ENCODE assay signal across 10 cellular contexts in the genomic region with DNA sequence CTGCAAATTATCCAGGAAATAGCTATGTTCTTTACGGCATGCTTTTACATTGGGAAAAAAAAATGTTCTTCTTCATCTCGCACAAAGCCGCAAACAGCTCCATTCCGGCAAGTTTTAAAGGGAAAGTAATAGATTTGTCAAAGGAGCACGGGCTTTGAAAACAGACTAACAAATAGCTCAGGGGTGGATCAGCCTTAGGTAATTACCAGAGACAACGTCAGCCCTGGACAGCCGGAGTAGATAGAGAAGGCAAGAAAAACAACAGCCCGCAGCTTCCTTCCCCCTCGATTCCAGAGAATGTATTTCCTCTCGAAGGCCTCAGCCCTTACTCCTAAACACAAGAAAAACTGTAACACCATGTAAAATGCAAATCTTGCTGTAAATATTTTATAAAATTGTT.
A peak's percentile ranks its signal among the peaks of the same experiment; 100 is the strongest.
DNase-seq lines count a peak whose midpoint lies in the region; ATAC-seq and TF ChIP-seq lines count a peak whose summit lies in the region.
"Had no signal": no experiment of that assay in that cellular context is flagged by ENCODE, and none has a peak within 500 bp of the region (broad histone marks: within the 10 kb centered on the region; RNA-seq: fewer than 3 reads in every experiment).

No MANE protein-coding gene starts in this region.

- H3K27me3 Mint-ChIP-seq in endothelial cell (ENCODE audit: unreplicated experiment) (peaks cover 4% of the 10 kb centered on the region), MCF 10A (ENCODE audit: insufficient read depth, unreplicated experiment) (peaks cover 89% of the 10 kb centered on the region)

- no peaks in the 10 kb centered on the region for H3K9me3 Mint-ChIP-seq in endothelial cell (ENCODE audit: unreplicated experiment)
- H3K9me3 Mint-ChIP-seq in MCF 10A (ENCODE audit: unreplicated experiment) = no peaks in the 10 kb centered on the region
- H3K9me3 Mint-ChIP-seq: CD8-positive, alpha-beta memory T cell had no signal

- H3K36me3 ChIP-seq in ACC112 (ENCODE audit: insufficient read depth, low read length) (no peaks in the 10 kb centered on the region), MM.1S (replicated peaks; ENCODE audit: insufficient read depth, low read length) (no peaks in the 10 kb centered on the region), muscle layer of colon (ENCODE audit: insufficient read depth, low read length) (no peaks in the 10 kb centered on the region)

- H3K4me2 ChIP-seq in MM.1S (ENCODE audit: low read depth, low read length) = peak overlapping the region; percentile 20; the same call in 1 of the 2 replicates

- H3K9ac ChIP-seq in MM.1S (ENCODE audit: low read length) = no peak overlapping the region; the same call in 1 of the 2 replicates
- H3K9ac ChIP-seq in muscle layer of colon (ENCODE audit: low read length) = peak overlapping the region; percentile 15

- H2AFZ ChIP-seq in ACC112 (ENCODE audit: low read length, unreplicated experiment) (peak overlapping the region; percentile 94), MM.1S (ENCODE audit: low read length) (peak overlapping the region; percentile 4; the same call in 1 of the 2 replicates)

- POLR2A ChIA-PET in MCF 10A (lab: Yijun Ruan, JAX) = interaction anchor here (0.6 kb wide), 1 partner anchor 151 kb away, joined by 3 read pairs; no protein-coding TSS in a partner anchor

- H3K27ac Mint-ChIP-seq in endothelial cell (ENCODE audit: unreplicated experiment) (peak overlapping the region; percentile 81), MCF 10A (ENCODE audit: low read depth, unreplicated experiment) (no peak overlapping the region)
- H3K27ac Mint-ChIP-seq: CD8-positive, alpha-beta memory T cell had no signal

- intact Hi-C loops in MCF 10A (cut with micrococcal nuclease) = no loop called here

- DNase-seq in MM.1S = no peak
- DNase-seq in endothelial cell (ENCODE audit: low spot score) = no peak
- DNase-seq in D341Med (ENCODE audit: low spot score) = no peak
- no peak for DNase-seq in NCI-H1092 (lab: John Stamatoyannopoulos, UW)
- no peak for DNase-seq in MCF 10A (ENCODE audit: unreplicated experiment)
- DNase-seq: CD8-positive, alpha-beta memory T cell; stimulated activated naive CD4-positive, alpha-beta T cell treated with Interleukin-2 at 50 U/mL for 16 hours had no signal

- peak overlapping the region; percentile 64 for H3K4me3 ChIP-seq in ACC112 (ENCODE audit: low read depth, low read length)
- H3K4me3 ChIP-seq in MM.1S (ENCODE audit: low read length) = no peak overlapping the region
- H3K4me3 ChIP-seq in muscle layer of colon (ENCODE audit: low read depth in 1 of 2, low read length in 2 of 2) = no peak overlapping the region

- no peaks in the 10 kb centered on the region for H3K9me2 ChIP-seq in MM.1S (replicated peaks; ENCODE audit: insufficient read depth, low read length)

- H3F3A ChIP-seq in MM.1S (ENCODE audit: insufficient read depth, low read length) = peaks cover 19% of the 10 kb centered on the region

- H3K4me3 Mint-ChIP-seq in endothelial cell (ENCODE audit: unreplicated experiment) (no peak overlapping the region), MCF 10A (ENCODE audit: unreplicated experiment) (no peak overlapping the region)
- H3K4me3 Mint-ChIP-seq: CD8-positive, alpha-beta memory T cell had no signal

- CTCF ChIA-PET in MCF 10A (lab: Yijun Ruan, JAX) = interaction anchor here (0.6 kb wide), 2 partner anchors 262 to 675 kb away, joined by 3 to 4 read pairs; no protein-coding TSS in a partner anchor

- H3K4me1 Mint-ChIP-seq in endothelial cell (ENCODE audit: unreplicated experiment) (peaks cover 55% of the 10 kb centered on the region), MCF 10A (ENCODE audit: insufficient read depth, unreplicated experiment) (no peaks in the 10 kb centered on the region)

- no peaks in the 10 kb centered on the region for H3K36me3 Mint-ChIP-seq in endothelial cell (ENCODE audit: low read depth, unreplicated experiment)
- no peaks in the 10 kb centered on the region for H3K36me3 Mint-ChIP-seq in MCF 10A (ENCODE audit: insufficient read depth, unreplicated experiment)
- H3K36me3 Mint-ChIP-seq: CD8-positive, alpha-beta memory T cell had no signal

- H3K9me3 ChIP-seq in MM.1S (replicated peaks; ENCODE audit: insufficient read depth, low read length) = no peaks in the 10 kb centered on the region
- H3K9me3 ChIP-seq in muscle layer of colon (ENCODE audit: low read length) = no peaks in the 10 kb centered on the region

- no peak for ATAC-seq in HG02840 (IDR thresholded peaks at IDR 0.05; ENCODE audit: low FRiP score, unreplicated experiment)

- H3K79me2 ChIP-seq in ACC112 (ENCODE audit: control insufficient read depth, insufficient read depth, low read length, unreplicated experiment) (no peaks in the 10 kb centered on the region), MM.1S (ENCODE audit: low read length) (no peaks in the 10 kb centered on the region)

- peak overlapping the region; percentile 39 for H3K27ac ChIP-seq in ACC112 (ENCODE audit: low read depth, low read length)
- H3K27ac ChIP-seq in MM.1S (ENCODE audit: low read length) = peak overlapping the region; percentile 3; the same call in 1 of the 2 replicates
- peak overlapping the region; percentile 29 for H3K27ac ChIP-seq in muscle layer of colon (ENCODE audit: low read depth, low read length)

- no TSS peak for BruUV-seq in MCF 10A (replicated peaks; lab: Mats Ljungman, UMichigan)

- TF ChIP-seq CTCF in MM.1S (IDR thresholded peaks at IDR 0.05; ENCODE audit: low read length) = no peak
- TF ChIP-seq CTCF in endothelial cell (IDR thresholded peaks at IDR 0.05; ENCODE audit: unreplicated experiment) = no peak
- TF ChIP-seq CTCF in MCF 10A (IDR thresholded peaks at IDR 0.05; ENCODE audit: unreplicated experiment) = no peak

- 0 out of 2 replicates have a peak, but pooled peaks cover 6% of the 10 kb centered on the region for H3K27me3 ChIP-seq in ACC112 (ENCODE audit: insufficient read depth, low read length)
- no peaks in the 10 kb centered on the region for H3K27me3 ChIP-seq in MM.1S (replicated peaks; ENCODE audit: insufficient read depth, low read length)
- H3K27me3 ChIP-seq in muscle layer of colon (ENCODE audit: control insufficient read depth in 1 of 2, insufficient read depth in 2 of 2, low read length in 2 of 2) = no peaks in the 10 kb centered on the region

- no peaks in the 10 kb centered on the region for H4K20me1 ChIP-seq in MM.1S (ENCODE audit: insufficient read depth, low read length)

- H3K4me1 ChIP-seq in ACC112 (ENCODE audit: control insufficient read depth, insufficient read depth, low read length, unreplicated experiment) (peaks cover 4% of the 10 kb centered on the region), MM.1S (ENCODE audit: low read length) (peaks cover 41% of the 10 kb centered on the region), muscle layer of colon (ENCODE audit: insufficient read depth, low read length) (peaks cover 10% of the 10 kb centered on the region)
